Comparison of ENCODE assay signal across 17 cellular contexts in the genomic region with DNA sequence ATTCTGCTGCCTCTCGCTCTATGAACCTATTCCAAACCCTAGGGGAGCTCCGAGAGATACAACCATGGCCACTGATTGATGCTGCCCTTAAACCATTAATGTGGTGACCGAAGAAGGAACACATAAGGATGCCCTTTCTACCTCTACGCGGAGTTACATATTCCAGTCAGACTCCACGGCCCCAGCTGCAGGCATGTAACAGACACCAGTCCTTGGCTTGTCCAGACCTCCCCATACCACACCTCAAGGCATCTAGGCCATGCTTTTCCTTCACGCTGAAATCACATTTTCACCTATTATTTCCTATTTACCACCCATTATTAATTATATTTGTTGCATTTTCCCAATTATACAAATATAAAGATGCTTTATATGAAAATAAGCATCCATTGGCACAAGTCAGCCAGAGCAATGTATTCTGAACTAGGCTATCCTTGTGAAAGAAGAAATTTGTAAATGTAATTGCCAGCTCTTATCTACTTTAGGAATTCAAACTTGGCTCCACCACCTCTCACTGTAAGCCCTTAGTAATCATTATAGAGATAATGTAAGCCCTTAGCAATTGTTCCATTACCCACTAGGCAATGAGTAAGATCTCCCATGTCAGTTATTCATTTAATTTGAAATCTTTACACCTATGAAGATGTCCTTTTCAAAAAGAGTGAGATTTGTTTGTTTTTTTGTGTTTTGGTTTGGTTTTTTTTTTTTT.
DNase-seq lines count a peak whose midpoint lies in the region; ATAC-seq, FAIRE-seq and TF ChIP-seq lines count a peak whose summit lies in the region.
"Had no signal": no experiment of that assay in that cellular context is flagged by ENCODE, and none has a peak within 500 bp of the region (broad histone marks: within the 10 kb centered on the region; RNA-seq: fewer than 3 reads in every experiment).

No MANE protein-coding gene starts in this region.

- H3K23ac ChIP-seq in IMR-90 (ENCODE audit: low read depth, low read length) = no peak overlapping the region

- BruUV-seq in IMR-90 (replicated peaks; lab: Mats Ljungman, UMichigan) = no TSS peak

- H2BK120ac ChIP-seq in IMR-90 (ENCODE audit: low read depth, low read length) = no peak overlapping the region

- H4K20me1 ChIP-seq in IMR-90 (ENCODE audit: insufficient read depth, low read length) = no peaks in the 10 kb centered on the region

- H2BK20ac ChIP-seq in IMR-90 (ENCODE audit: low read depth, low read length) = no peak overlapping the region

- H2AK9ac ChIP-seq in IMR-90 (replicated peaks; ENCODE audit: low read depth, low read length, poor library complexity) = no peak overlapping the region

- H3K9ac ChIP-seq in IMR-90 (ENCODE audit: low read depth, low read length) = no peak overlapping the region

- no peak overlapping the region for H3K4me2 ChIP-seq in IMR-90 (ENCODE audit: low read depth, low read length)
- H3K4me2 ChIP-seq: A549, GM23338 had no signal

- dilution Hi-C loops in IMR-90 (cut with HindIII; ENCODE audit: low sequenced_read_pairs, unreplicated experiment) = no loop called here

- no peak overlapping the region for H4K5ac ChIP-seq in IMR-90 (ENCODE audit: low read depth, low read length)

- H3K79me1 ChIP-seq in IMR-90 (ENCODE audit: low read depth in 1 of 2, low read length in 2 of 2) = no peaks in the 10 kb centered on the region

- no peak overlapping the region for H2AFZ ChIP-seq in IMR-90 (replicated peaks; ENCODE audit: low read length, poor library complexity)
- H2AFZ ChIP-seq: GM23338 had no signal

- H3K27ac ChIP-seq in IMR-90 (ENCODE audit: insufficient read depth, low read length) (no peak overlapping the region), right cardiac atrium (ENCODE audit: low read length) (peak overlapping the region; percentile 28), thyroid gland (no peak overlapping the region)
- H3K27ac ChIP-seq: A549, C4-2B had no signal

- TF ChIP-seq CTCF in IMR-90 (conservative IDR thresholded peaks at IDR 0.05; ENCODE audit: low read depth, low read length) (no peak), fibroblast of pulmonary artery (IDR thresholded peaks at IDR 0.05; ENCODE audit: low read length, missing control alignments) (no peak), thyroid gland (IDR thresholded peaks at IDR 0.05) (no peak)

- no peak overlapping the region for H3K56ac ChIP-seq in IMR-90 (ENCODE audit: extremely low read depth, insufficient read depth, low read length)

- DNase-seq in IMR-90 (peak; percentile 16), NCI-H226 (peak; percentile 70), fibroblast of pulmonary artery (ENCODE audit: low read depth) (peak; percentile 39), right cardiac atrium (no peak), frontal cortex (ENCODE audit: low spot score in 2 of 2) (no peak), thyroid gland (no peak), foreskin melanocyte (no peak)
- DNase-seq in activated naive CD4-positive, alpha-beta T cell treated with Interleukin-2 at 50 U/mL for 16 hours = no peak
- DNase-seq: BE2C; CD4-positive, alpha-beta memory T cell; DMS79; H7 had no signal

- 53% methylated on average over 3 of the region's 7 CpGs; no CpG with 5 or more reads in 1 of the 2 experiments for WGBS in IMR-90 (ENCODE audit: extremely low coverage in 2 of 2, insufficient read length in 1 of 2), 2 experiments
- 79% methylated on average over 7 of the region's 7 CpGs for WGBS in right cardiac atrium
- 92 to 98% methylated on average over 7 of the region's 7 CpGs for WGBS in thyroid gland, 2 donors

- no peak overlapping the region for H2BK15ac ChIP-seq in IMR-90 (ENCODE audit: low read depth, low read length)

- no peaks in the 10 kb centered on the region for H3K9me1 ChIP-seq in IMR-90 (ENCODE audit: insufficient read depth, low read length)

- H2AK5ac ChIP-seq in IMR-90 (ENCODE audit: low read depth, low read length) = no peak overlapping the region

- H4K91ac ChIP-seq in IMR-90 (ENCODE audit: insufficient read depth, low read depth, low read length) = no peak overlapping the region

- H3K27me3 ChIP-seq in IMR-90 (ENCODE audit: control insufficient read depth, insufficient read depth, low read length) (no peaks in the 10 kb centered on the region), right cardiac atrium (ENCODE audit: control insufficient read depth, insufficient read depth) (no peaks in the 10 kb centered on the region), thyroid gland (no peaks in the 10 kb centered on the region)
- H3K27me3 ChIP-seq: BE2C had no signal

- H3K18ac ChIP-seq in IMR-90 (ENCODE audit: low read depth, low read length) = no peak overlapping the region

- ATAC-seq in IMR-90 (ENCODE audit: low read depth) (no peak), right cardiac atrium (peak; percentile 79 to 81)
- ATAC-seq: A549, GM12878, GM23338 had no signal

- no peak overlapping the region for H2BK5ac ChIP-seq in IMR-90 (ENCODE audit: low read depth, low read length, poor library complexity, severe bottlenecking)

- no peak overlapping the region for H4K8ac ChIP-seq in IMR-90 (ENCODE audit: low read depth in 2 of 2, low read length in 2 of 2)

- in situ Hi-C loops in IMR-90 (cut with MboI; ENCODE audit: low sequenced_read_pairs) = no loop called here

- POLR2A ChIA-PET in IMR-90 (lab: Charles Lee; ENCODE audit: unreplicated experiment) = no interaction called here

- intact Hi-C loops in IMR-90 (cut with micrococcal nuclease) = no loop called here
- intact Hi-C loops in right cardiac atrium (cut with DNase I) = no loop called here
- intact Hi-C loops in thyroid gland (cut with DNase I) = no loop called here

- TF ChIP-seq RAD21 in IMR-90 (IDR thresholded peaks at IDR 0.05; ENCODE audit: low read length) = no peak

- H3K4me1 ChIP-seq in IMR-90 (ENCODE audit: control insufficient read depth, insufficient read depth, low read length) = no peaks in the 10 kb centered on the region
- H3K4me1 ChIP-seq in right cardiac atrium (ENCODE audit: control insufficient read depth, insufficient read depth, low read length) = peaks cover 6% of the 10 kb centered on the region
- H3K4me1 ChIP-seq in thyroid gland = no peaks in the 10 kb centered on the region
- H3K4me1 ChIP-seq: A549, BE2C had no signal

- no peak overlapping the region for H3K4ac ChIP-seq in IMR-90 (ENCODE audit: low read depth, low read length)

- H3K36me3 ChIP-seq in IMR-90 (ENCODE audit: control insufficient read depth, insufficient read depth, low read length) (no peaks in the 10 kb centered on the region), thyroid gland (peaks cover 0 to 12% of the 10 kb centered on the region in 2 donors)
- H3K36me3 ChIP-seq: BE2C had no signal

- TF ChIP-seq POLR2A in IMR-90 (IDR thresholded peaks at IDR 0.05; ENCODE audit: low read depth, low read length) (no peak), thyroid gland (IDR thresholded peaks at IDR 0.05) (no peak)

- H3K14ac ChIP-seq in IMR-90 (replicated peaks; ENCODE audit: low read depth, low read length) = no peak overlapping the region

- H3K4me3 ChIP-seq in IMR-90 (ENCODE audit: insufficient read depth, low read depth, low read length) (no peak overlapping the region), fibroblast of pulmonary artery (replicated peaks; ENCODE audit: low read depth, low read length) (no peak overlapping the region), right cardiac atrium (ENCODE audit: low read length) (no peak overlapping the region), thyroid gland (replicated peaks in 1 of 3) (no peak overlapping the region)
- H3K4me3 ChIP-seq: A549, GM12878, GM23338 had no signal

- H3K9me3 ChIP-seq in IMR-90 (ENCODE audit: control insufficient read depth, insufficient read depth, low read length) (no peaks in the 10 kb centered on the region), right cardiac atrium (ENCODE audit: control insufficient read depth, low read length) (no peaks in the 10 kb centered on the region), thyroid gland (no peaks in the 10 kb centered on the region)
- H3K9me3 ChIP-seq: A549, BE2C had no signal

- CTCF ChIA-PET in IMR-90 (lab: Yijun Ruan, JAX) = interaction anchor here (0.6 kb wide), 1 partner anchor 9 kb away, joined by 3 read pairs; no protein-coding TSS in a partner anchor

- no peak for FAIRE-seq in frontal cortex (lab: Jason Lieb, UNC)
- FAIRE-seq: A549, GM12878, GM18507 had no signal

TF ChIP-seq in IMR-90, 13 proteins besides CTCF, POLR2A, EP300 and RAD21:
- TF ChIP-seq RFX5 (IDR thresholded peaks at IDR 0.05; ENCODE audit: low read depth, low read length) (no peak), MAZ (IDR thresholded peaks at IDR 0.05; ENCODE audit: borderline replicate concordance, low read depth, low read length) (no peak), FOS (IDR thresholded peaks at IDR 0.05; ENCODE audit: low read depth, low read length) (no peak), ELK1 (IDR thresholded peaks at IDR 0.05; ENCODE audit: borderline replicate concordance, low read depth, low read length) (no peak), CHD1 (IDR thresholded peaks at IDR 0.05; ENCODE audit: low read depth, low read length) (no peak), RCOR1 (IDR thresholded peaks at IDR 0.05; ENCODE audit: insufficient replicate concordance, low read length) (no peak)
TF ChIP-seq in IMR-90: peak in this region for 0.

Comparison
In these comparisons a context has a peak if more than half of its experiments do, and no peak if none do; other contexts are left out.
1. DNase-seq: peak in IMR-90 (single experiment), NCI-H226 (single experiment) and fibroblast of pulmonary artery (single experiment); none in right cardiac atrium (0 of 3), frontal cortex (0 of 2), thyroid gland (0 of 2), activated naive CD4-positive, alpha-beta T cell treated with Interleukin-2 at 50 U/mL for 16 hours (single experiment) and foreskin melanocyte (single experiment).